8 cellular contexts compared by ENCODE assay signal in the genomic region with DNA sequence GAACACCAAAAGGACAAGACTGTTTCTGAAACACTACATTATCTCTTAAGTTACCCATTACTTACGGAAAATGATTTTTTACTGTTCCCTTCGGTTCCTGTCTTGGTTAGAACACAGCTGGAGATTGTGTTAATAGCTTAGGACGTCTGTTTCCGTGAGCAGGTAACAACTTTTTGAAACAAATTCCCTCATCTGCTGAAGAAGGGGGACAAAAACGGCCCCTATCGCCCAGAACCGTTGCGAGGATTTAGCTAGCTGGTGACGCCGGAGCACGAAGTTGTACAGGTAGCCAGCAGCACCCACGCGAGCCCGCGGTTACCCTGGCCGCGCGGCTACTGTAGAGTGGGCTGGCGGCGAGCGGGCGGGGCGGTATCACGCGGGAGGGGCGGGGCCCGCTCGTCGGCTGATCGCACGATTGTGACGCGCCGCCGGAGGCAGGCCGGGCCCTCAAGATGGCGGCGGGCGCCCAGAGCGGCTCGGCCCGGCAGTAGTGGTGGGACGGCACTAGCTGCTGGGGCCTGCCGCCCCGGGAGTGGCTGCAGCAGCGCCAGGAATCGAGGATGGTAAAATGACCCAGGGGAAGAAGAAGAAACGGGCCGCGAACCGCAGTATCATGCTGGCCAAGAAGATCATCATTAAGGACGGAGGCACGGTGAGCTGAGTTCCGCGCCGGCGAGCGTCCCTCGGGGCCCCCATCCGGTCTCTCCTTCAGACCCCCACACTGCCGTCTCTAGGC.
DNase-seq lines count a peak whose midpoint lies in the region; ATAC-seq and TF ChIP-seq lines count a peak whose summit lies in the region.

No MANE protein-coding gene starts in this region.

- H3K27ac ChIP-seq in foreskin keratinocyte, result peak overlapping the region; percentile 97

- H3K4me3 ChIP-seq in neuron (ENCODE audit: low read length), result peak overlapping the region; percentile 96

- no peaks in the 10 kb centered on the region for H3K27me3 ChIP-seq in foreskin keratinocyte
- no peaks in the 10 kb centered on the region for H3K27me3 ChIP-seq in neuron (ENCODE audit: insufficient read depth, low read length)

- H2AFZ ChIP-seq in neuron (ENCODE audit: low read depth, low read length), result peak overlapping the region; percentile 64

- H3K9me3 ChIP-seq in neuron (ENCODE audit: low read length), result no peaks in the 10 kb centered on the region

- TF ChIP-seq POLR2A in Raji (IDR thresholded peaks at IDR 0.05; ENCODE audit: insufficient read depth, low read depth, low read length), result peak; percentile 98

- peaks cover 15% of the 10 kb centered on the region for H3K4me1 ChIP-seq in foreskin keratinocyte
- H3K4me1 ChIP-seq in neuron (ENCODE audit: insufficient read depth, low read length), result peaks cover 21% of the 10 kb centered on the region

- DNase-seq in ELR (ENCODE audit: low read depth) (peak; percentile 89), H4 (ENCODE audit: low spot score) (peak; percentile 72), LHCN-M2 (ENCODE audit: low read depth) (peak; percentile 79), activated gamma-delta T cell treated with Interleukin-2 at 50 U/mL for 16 hours (peak; percentile 83), foreskin keratinocyte (peak; percentile 57 to 72), stromal cell of bone marrow (ENCODE audit: low read depth) (peak; percentile 74)

- no peaks in the 10 kb centered on the region for H3K36me3 ChIP-seq in neuron (ENCODE audit: insufficient read depth, low read length)

- ATAC-seq in foreskin keratinocyte, result peak; percentile 93

- no peak for TF ChIP-seq CTCF in foreskin keratinocyte (conservative IDR thresholded peaks at IDR 0.05)

Comparison
In these comparisons a context has a peak if more than half of its experiments do, and no peak if none do; other contexts are left out.
1. Peak in every context shown above with its lines: DNase-seq, ATAC-seq, H3K4me3 ChIP-seq and H3K27ac ChIP-seq.